ENCODE assay signal across 8 cellular contexts in the genomic region with DNA sequence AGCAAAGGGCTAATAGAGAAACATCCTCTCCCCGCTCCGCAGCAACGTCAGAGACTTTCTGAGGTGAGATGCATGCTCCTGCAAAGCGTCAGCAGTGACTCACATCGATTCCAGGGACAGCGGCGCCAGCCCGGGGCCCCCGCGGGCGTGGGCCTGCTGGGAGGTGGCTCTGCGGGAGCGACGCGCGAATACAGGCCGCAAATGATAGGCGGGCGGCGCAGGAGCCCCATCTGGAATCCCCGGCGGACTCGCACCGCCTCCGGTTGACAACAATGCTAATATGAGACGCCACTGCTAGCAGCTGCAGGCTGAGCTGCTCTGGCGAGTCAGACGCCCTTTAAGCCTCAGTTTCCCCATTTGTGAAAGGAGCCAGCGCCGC. TPM values are rescaled to one million over a fixed set of nuclear protein-coding genes. Genes with fewer than 3 reads are reported as not detected.
DNase-seq lines count a peak whose midpoint lies in the region; ATAC-seq, FAIRE-seq and TF ChIP-seq lines count a peak whose summit lies in the region.

No MANE protein-coding gene starts in this region.

- no peaks in the 10 kb centered on the region for H4K20me1 ChIP-seq in fibroblast of lung (ENCODE audit: control insufficient read depth, extremely low read depth, insufficient read depth, low read length)

- no peaks in the 10 kb centered on the region for H3K27me3 ChIP-seq in fibroblast of lung (ENCODE audit: control insufficient read depth, insufficient read depth, low read length)

- peak overlapping the region; percentile 59 to 93 (median 73) for H3K4me3 ChIP-seq in fibroblast of lung (replicated peaks in 1 of 4; ENCODE audit: control extremely low read depth in 1 of 4, insufficient read depth in 1 of 4, low read depth in 3 of 4, low read length in 4 of 4)

- H3K4me2 ChIP-seq in fibroblast of lung (ENCODE audit: extremely low read depth, insufficient read depth, low read length), result peak overlapping the region; percentile 88

- H3K36me3 ChIP-seq in fibroblast of lung (ENCODE audit: control insufficient read depth, insufficient read depth, low read length), result peaks cover 12% of the 10 kb centered on the region

- no peak overlapping the region for H2AFZ ChIP-seq in fibroblast of lung (ENCODE audit: low read length)

- H3K9ac ChIP-seq in fibroblast of lung (ENCODE audit: insufficient read depth, low read length), result peak overlapping the region; percentile 77

- H3K4me1 ChIP-seq in fibroblast of lung (ENCODE audit: control insufficient read depth, extremely low read depth, insufficient read depth, low read length), result peaks cover 24% of the 10 kb centered on the region

- no peak for TF ChIP-seq CTCF in fibroblast of lung (conservative IDR thresholded peaks at IDR 0.05 in 1 of 2, IDR thresholded peaks at IDR 0.05 in 1 of 2; ENCODE audit: low read depth in 1 of 2, low read length in 2 of 2)

- H3K9me3 ChIP-seq in fibroblast of lung (ENCODE audit: control insufficient read depth, insufficient read depth, low read depth, low read length), result no peaks in the 10 kb centered on the region

- peak overlapping the region; percentile 95 for H3K4me3 Mint-ChIP-seq in activated T-cell treated with anti-CD3 and anti-CD28 coated beads, Interleukin-2, amount 50 U/mL, for 72 hours
- peak overlapping the region; percentile 88 for H3K4me3 Mint-ChIP-seq in natural killer cell treated with Interleukin-12 subunit alpha and Interleukin-12 subunit beta and Interleukin-15 and Interleukin-18, amount 100 ng/mL, for 72 hours

- peaks cover 11 to 21% of the 10 kb centered on the region in 2 donors for H3K36me3 Mint-ChIP-seq in activated T-cell treated with anti-CD3 and anti-CD28 coated beads, Interleukin-2, amount 50 U/mL, for 72 hours (ENCODE audit: insufficient read depth in 2 of 2)
- H3K36me3 Mint-ChIP-seq in natural killer cell treated with Interleukin-12 subunit alpha and Interleukin-12 subunit beta and Interleukin-15 and Interleukin-18, amount 100 ng/mL, for 72 hours, result peaks cover 12% of the 10 kb centered on the region

- peak; percentile 13; the same call in 1 of the 2 replicates for TF ChIP-seq POLR2A in GM12892 (IDR thresholded peaks at IDR 0.05; ENCODE audit: low read depth, low read length)

- peaks cover 44% of the 10 kb centered on the region for H3K4me1 Mint-ChIP-seq in activated T-cell treated with anti-CD3 and anti-CD28 coated beads, Interleukin-2, amount 50 U/mL, for 72 hours (ENCODE audit: low read depth)
- peaks cover 24 to 32% of the 10 kb centered on the region in 2 donors for H3K4me1 Mint-ChIP-seq in natural killer cell treated with Interleukin-12 subunit alpha and Interleukin-12 subunit beta and Interleukin-15 and Interleukin-18, amount 100 ng/mL, for 72 hours (ENCODE audit: low read depth in 2 of 2)

- peak; percentile 33 for FAIRE-seq in GM12892 (lab: Jason Lieb, UNC)

- DNase-seq in GM12892 (ENCODE audit: insufficient read length) (peak; percentile 62), OCI-M1 (lab: John Stamatoyannopoulos, UW) (peak; percentile 71), fibroblast of lung (ENCODE audit: low read depth in 2 of 2) (peak; percentile 85 to 94), cerebellar cortex (ENCODE audit: low spot score) (no peak)
- peak; percentile 93 to 95 for DNase-seq in activated T-cell treated with anti-CD3 and anti-CD28 coated beads, Interleukin-2, amount 50 U/mL, for 72 hours
- peak; percentile 92 for DNase-seq in natural killer cell treated with Interleukin-12 subunit alpha and Interleukin-12 subunit beta and Interleukin-15 and Interleukin-18, amount 100 ng/mL, for 72 hours (ENCODE audit: low spot score)
- peak; percentile 62 to 77 (median 74) for DNase-seq in stimulated activated naive CD4-positive, alpha-beta T cell (lab: John Stamatoyannopoulos, UW)

- H3K27ac Mint-ChIP-seq in activated T-cell treated with anti-CD3 and anti-CD28 coated beads, Interleukin-2, amount 50 U/mL, for 72 hours, result peak overlapping the region; percentile 58
- H3K27ac Mint-ChIP-seq in natural killer cell treated with Interleukin-12 subunit alpha and Interleukin-12 subunit beta and Interleukin-15 and Interleukin-18, amount 100 ng/mL, for 72 hours, result peak overlapping the region; percentile 88 to 94

- peak; percentile 21 for ATAC-seq in HG03135 (IDR thresholded peaks at IDR 0.05; ENCODE audit: unreplicated experiment)
- ATAC-seq in activated T-cell treated with anti-CD3 and anti-CD28 coated beads, Interleukin-2, amount 50 U/mL, for 72 hours (replicated peaks in 1 of 2), result peak; percentile 71 to 73
- peak; percentile 73 to 79 for ATAC-seq in natural killer cell treated with Interleukin-12 subunit alpha and Interleukin-12 subunit beta and Interleukin-15 and Interleukin-18, amount 100 ng/mL, for 72 hours

- peaks cover 38% of the 10 kb centered on the region for H3K79me2 ChIP-seq in fibroblast of lung (ENCODE audit: control insufficient read depth, insufficient read depth, low read length)

- H3K9me3 Mint-ChIP-seq in activated T-cell treated with anti-CD3 and anti-CD28 coated beads, Interleukin-2, amount 50 U/mL, for 72 hours, result no peaks in the 10 kb centered on the region
- no peaks in the 10 kb centered on the region for H3K9me3 Mint-ChIP-seq in natural killer cell treated with Interleukin-12 subunit alpha and Interleukin-12 subunit beta and Interleukin-15 and Interleukin-18, amount 100 ng/mL, for 72 hours

- H3K27me3 Mint-ChIP-seq in activated T-cell treated with anti-CD3 and anti-CD28 coated beads, Interleukin-2, amount 50 U/mL, for 72 hours (ENCODE audit: low read depth), result no peaks in the 10 kb centered on the region
- no peaks in the 10 kb centered on the region for H3K27me3 Mint-ChIP-seq in natural killer cell treated with Interleukin-12 subunit alpha and Interleukin-12 subunit beta and Interleukin-15 and Interleukin-18, amount 100 ng/mL, for 72 hours

- peak overlapping the region; percentile 91 for H3K27ac ChIP-seq in fibroblast of lung (ENCODE audit: insufficient read depth, low read length)

RNA-seq across cellular contexts. Expression of gene RANGAP1, which starts 0.6 kb away (rescaled TPM):
- polyA plus RNA-seq in GM12892 (2012; ENCODE audit: missing spikeins), result 23.4 TPM
- 100 to 1,000 TPM; 162 to 217 TPM for total RNA-seq in activated T-cell treated with anti-CD3 and anti-CD28 coated beads, Interleukin-2, amount 50 U/mL, for 72 hours
- total RNA-seq in fibroblast of lung, result 28.0 and 59.9 TPM in 2 replicates
- 37.2 and 105 TPM in 2 replicates for polyA plus RNA-seq in fibroblast of lung
- polyA plus RNA-seq in fibroblast of lung (2012), result 48.7 and 146 TPM in 2 replicates
- polyA minus RNA-seq in fibroblast of lung (ENCODE audit: low replicate concordance), result 90.0 and 266 TPM in 2 replicates
- 100 to 1,000 TPM; 101 to 216 TPM for total RNA-seq in natural killer cell treated with Interleukin-12 subunit alpha and Interleukin-12 subunit beta and Interleukin-15 and Interleukin-18, amount 100 ng/mL, for 72 hours

RNA-seq across cellular contexts. Expression of gene ZC3H7B, which starts 15.9 kb away (rescaled TPM):
- polyA plus RNA-seq in GM12892 (2012; ENCODE audit: missing spikeins), result 19.3 TPM
- total RNA-seq in activated T-cell treated with anti-CD3 and anti-CD28 coated beads, Interleukin-2, amount 50 U/mL, for 72 hours, result 10 to 100 TPM; 46.1 to 52.4 TPM
- total RNA-seq in fibroblast of lung, result 39.3 and 64.4 TPM in 2 replicates
- polyA plus RNA-seq in fibroblast of lung, result 30.6 and 42.1 TPM in 2 replicates
- 62.7 and 75.0 TPM in 2 replicates for polyA plus RNA-seq in fibroblast of lung (2012)
- 102 and 122 TPM in 2 replicates for polyA minus RNA-seq in fibroblast of lung (ENCODE audit: low replicate concordance)
- 10 to 100 TPM; 51.2 to 68.9 TPM for total RNA-seq in natural killer cell treated with Interleukin-12 subunit alpha and Interleukin-12 subunit beta and Interleukin-15 and Interleukin-18, amount 100 ng/mL, for 72 hours

RNA-seq across cellular contexts. Expression of gene CHADL, which starts 44.7 kb away (rescaled TPM):
- polyA plus RNA-seq in GM12892 (2012; ENCODE audit: missing spikeins), result 0.15 TPM
- total RNA-seq in activated T-cell treated with anti-CD3 and anti-CD28 coated beads, Interleukin-2, amount 50 U/mL, for 72 hours, result 1 to 10 TPM in 1 of 2 donors, under 1 TPM in 1; 0.55 to 1.4 TPM
- total RNA-seq in fibroblast of lung, result 2.1 and 3.1 TPM in 2 replicates
- polyA plus RNA-seq in fibroblast of lung, result 0.10 and 0.14 TPM in 2 replicates
- 0.24 and 0.45 TPM in 2 replicates for polyA plus RNA-seq in fibroblast of lung (2012)
- polyA minus RNA-seq in fibroblast of lung (ENCODE audit: low replicate concordance), result 0.51 TPM in 1 of 2 replicates, not detected in the other
- under 1 TPM; 0.40 to 0.45 TPM for total RNA-seq in natural killer cell treated with Interleukin-12 subunit alpha and Interleukin-12 subunit beta and Interleukin-15 and Interleukin-18, amount 100 ng/mL, for 72 hours

Comparison
In these comparisons a context has a peak if more than half of its experiments do, and no peak if none do; other contexts are left out.
1. ATAC-seq: peak in every context shown above with its lines; median percentile 76 in natural killer cell treated with Interleukin-12 subunit alpha and Interleukin-12 subunit beta and Interleukin-15 and Interleukin-18, amount 100 ng/mL, for 72 hours; 72 in activated T-cell treated with anti-CD3 and anti-CD28 coated beads, Interleukin-2, amount 50 U/mL, for 72 hours; 21 in HG03135.